Comparison of ENCODE assay signal across 8 cellular contexts in genomic region chr17:13017623-13018462, GRCh38. TPM values are rescaled to one million over a fixed set of nuclear protein-coding genes. Genes with fewer than 3 reads are reported as not detected.
A peak's percentile ranks its signal among the peaks of the same experiment; 100 is the strongest.
DNase-seq lines count a peak whose midpoint lies in the region; ATAC-seq and TF ChIP-seq lines count a peak whose summit lies in the region.

ELAC2 (minus strand) TSS chr17:13018027; CDS start chr17:13017947, 80 bp downstream.

- peaks cover 9% of the 10 kb centered on the region for H3K79me2 ChIP-seq in smooth muscle cell (ENCODE audit: low read depth)

- peaks cover 17% of the 10 kb centered on the region for H3K4me1 Mint-ChIP-seq in activated B cell treated with CpG ODN at 0.5 μM for 24 hours

- H3K36me3 ChIP-seq in smooth muscle cell (ENCODE audit: low read depth) = peaks cover 12% of the 10 kb centered on the region

- H3K9ac ChIP-seq in smooth muscle cell (ENCODE audit: low read depth) = peak within 1 kb of the TSS; percentile 79

- under 1% methylated on average over 78 of the region's 80 CpGs for WGBS in smooth muscle cell (ENCODE audit: low lambda C conversion rate)

- H3K4me1 ChIP-seq in smooth muscle cell (ENCODE audit: low read depth) = no peaks in the 10 kb centered on the region

- intact Hi-C loops in activated B cell treated with CpG ODN at 0.5 μM for 24 hours (cut with micrococcal nuclease) = loop anchor here (1.0 to 10.0 kb wide), 6 partner anchors 13 to 1021 kb away; partner anchors contain the start of genes MAP2K4 and ZNF18

- ATAC-seq in GM19023 (IDR thresholded peaks at IDR 0.05; ENCODE audit: unreplicated experiment) (peak; percentile 99), HG03280 (IDR thresholded peaks at IDR 0.05; ENCODE audit: unreplicated experiment) (peak; percentile 95), activated B cell treated with CpG ODN at 0.5 μM for 24 hours (ENCODE audit: low read depth) (peak; percentile 98)

- H3K9me3 Mint-ChIP-seq in activated B cell treated with CpG ODN at 0.5 μM for 24 hours = no peaks in the 10 kb centered on the region

- H4K20me1 ChIP-seq in smooth muscle cell (ENCODE audit: low read depth) = no peaks in the 10 kb centered on the region

- peaks cover 2% of the 10 kb centered on the region for H3K27me3 Mint-ChIP-seq in activated B cell treated with CpG ODN at 0.5 μM for 24 hours

- peak within 1 kb of the TSS; percentile 91 for H3K4me2 ChIP-seq in smooth muscle cell

- TF ChIP-seq CTCF in AG09309 (IDR thresholded peaks at IDR 0.05; ENCODE audit: control insufficient read depth, insufficient read depth, low read depth, low read length, missing control alignments) = no peak
- TF ChIP-seq CTCF in activated B cell treated with CpG ODN at 0.5 μM for 24 hours (IDR thresholded peaks at IDR 0.05) = no peak
- no peak for TF ChIP-seq CTCF in smooth muscle cell (IDR thresholded peaks at IDR 0.05; ENCODE audit: borderline replicate concordance, insufficient read depth, poor library complexity, severe bottlenecking)

- H3K4me3 ChIP-seq in AG09309 (ENCODE audit: control insufficient read depth, low read depth, low read length) = peak within 1 kb of the TSS; percentile 89
- peak within 1 kb of the TSS; percentile 81 for H3K4me3 ChIP-seq in smooth muscle cell

- H3K36me3 Mint-ChIP-seq in activated B cell treated with CpG ODN at 0.5 μM for 24 hours (ENCODE audit: low read depth) = peaks cover 48% of the 10 kb centered on the region

- POLR2A ChIA-PET in activated B cell treated with CpG ODN at 0.5 μM for 24 hours (lab: Charles Lee) = interaction anchor here (0.5 to 1.9 kb wide), 14 partner anchors 8 to 1284 kb away, joined by 3 to 25 read pairs (median 4); partner anchors contain the start of genes ARHGAP44, MAP2K4 and ZNF18

- peak; percentile 96 for DNase-seq in AG09309 (ENCODE audit: low read depth)
- peak; percentile 97 for DNase-seq in NCI-H345 (lab: John Stamatoyannopoulos, UW)
- DNase-seq in activated B cell treated with CpG ODN at 0.5 μM for 24 hours = peak; percentile 88
- DNase-seq in caudate nucleus (lab: John Stamatoyannopoulos, UW) = peak; percentile 78 to 99 (median 96)
- peak; percentile 99 for DNase-seq in iPS-NIHi7 (ENCODE audit: extremely low spot score)
- peak; percentile 78 for DNase-seq in smooth muscle cell (lab: John Stamatoyannopoulos, UW; ENCODE audit: unreplicated experiment)

- CTCF ChIA-PET in activated B cell treated with CpG ODN at 0.5 μM for 24 hours (lab: Charles Lee) = interaction anchor here (0.8 to 9.1 kb wide), 6 partner anchors 9 to 837 kb away, joined by 3 to 107 read pairs (median 4); no protein-coding TSS in a partner anchor

- H3K27me3 ChIP-seq in smooth muscle cell (ENCODE audit: low read depth) = no peaks in the 10 kb centered on the region

- peak within 1 kb of the TSS; percentile 96 for H3K27ac Mint-ChIP-seq in activated B cell treated with CpG ODN at 0.5 μM for 24 hours

- H3K9me3 ChIP-seq in smooth muscle cell (replicated peaks; ENCODE audit: low read depth) = no peaks in the 10 kb centered on the region

- H3K27ac ChIP-seq in caudate nucleus (ENCODE audit: low read depth, low read length) (peak within 1 kb of the TSS; percentile 61), smooth muscle cell (ENCODE audit: low read depth) (peak within 1 kb of the TSS; percentile 81)

- H2AFZ ChIP-seq in smooth muscle cell (ENCODE audit: low read depth) = peak within 1 kb of the TSS; percentile 92

- H3K4me3 Mint-ChIP-seq in activated B cell treated with CpG ODN at 0.5 μM for 24 hours = peak within 1 kb of the TSS; percentile 98

- no peaks in the 10 kb centered on the region for H3F3A ChIP-seq in smooth muscle cell (ENCODE audit: low read depth)

RNA-seq across cellular contexts. Expression of gene ELAC2, which starts in this region (rescaled TPM):
- total RNA-seq in activated B cell treated with CpG ODN at 0.5 μM for 24 hours (90.3 and 90.6 TPM in 2 replicates), smooth muscle cell (29.4 and 38.2 TPM in 2 replicates)
- polyA plus RNA-seq in smooth muscle cell = 31.1 and 43.6 TPM in 2 replicates

Comparison
In these comparisons a context has a peak if more than half of its experiments do, and no peak if none do; other contexts are left out.
1. Peak in every context shown above with its lines: DNase-seq, ATAC-seq, H3K4me3 ChIP-seq and H3K27ac ChIP-seq.